ENCODE assay signal across 9 cellular contexts in genomic region chr3:81581966-81582599, GRCh38.
DNase-seq lines count a peak whose midpoint lies in the region; ATAC-seq, FAIRE-seq and TF ChIP-seq lines count a peak whose summit lies in the region.
"Had no signal": no experiment of that assay in that cellular context is flagged by ENCODE, and none has a peak within 500 bp of the region (broad histone marks: within the 10 kb centered on the region; RNA-seq: fewer than 3 reads in every experiment).

No MANE protein-coding gene starts in this region.

- no peak overlapping the region for H3K4me2 ChIP-seq in H9 (ENCODE audit: insufficient read depth, insufficient read length, low read length)

- H3K9me3 ChIP-seq in H9 (ENCODE audit: control insufficient read depth, low read depth, low read length) (no peaks in the 10 kb centered on the region), upper lobe of right lung (no peaks in the 10 kb centered on the region)

- intact Hi-C loops in left colon (cut with DNase I, micrococcal nuclease) (no loop called here), upper lobe of right lung (cut with DNase I) (no loop called here)

- H3K4me1 ChIP-seq in H9 (ENCODE audit: insufficient read depth, low read length) = no peaks in the 10 kb centered on the region
- no peaks in the 10 kb centered on the region for H3K4me1 ChIP-seq in upper lobe of right lung

- peaks cover 11% of the 10 kb centered on the region for H3K36me3 ChIP-seq in upper lobe of right lung

- H3K18ac ChIP-seq in H9 (ENCODE audit: insufficient read length, low read depth, low read length) = no peak overlapping the region

- H2AK5ac ChIP-seq in H9 (ENCODE audit: insufficient read length, low read length) = no peak overlapping the region

- H4K91ac ChIP-seq in H9 (ENCODE audit: insufficient read length, low read depth, low read length) = no peak overlapping the region

- no peak overlapping the region for H2BK5ac ChIP-seq in H9 (ENCODE audit: insufficient read length, low read length)

- H3K36me3 Mint-ChIP-seq in H9 (ENCODE audit: insufficient read depth in 1 of 3, low read depth in 3 of 3) = no peaks in the 10 kb centered on the region

- no CpG with 5 or more reads among the region's 5 CpGs for WGBS in H9 (ENCODE audit: extremely low coverage, insufficient read length, low lambda C conversion rate)

- H3K27me3 Mint-ChIP-seq in H9 (ENCODE audit: low read depth) = no peaks in the 10 kb centered on the region
- H3K27me3 Mint-ChIP-seq: naive thymus-derived CD4-positive, alpha-beta T cell had no signal

- no peak overlapping the region for H3T11ph ChIP-seq in H9 (ENCODE audit: low read length)

- H3K79me1 ChIP-seq in H9 (ENCODE audit: insufficient read depth, low read depth, low read length, poor library complexity, severe bottlenecking) = no peaks in the 10 kb centered on the region

- H2AFZ ChIP-seq in H9 (ENCODE audit: low read length) = no peak overlapping the region

- H3K27me3 ChIP-seq in H9 (ENCODE audit: insufficient read depth, low read length) = no peaks in the 10 kb centered on the region
- H3K27me3 ChIP-seq in upper lobe of right lung = no peaks in the 10 kb centered on the region

- peak; percentile 77 for TF ChIP-seq CTCF in H9 (conservative IDR thresholded peaks at IDR 0.05)
- TF ChIP-seq CTCF in upper lobe of right lung (IDR thresholded peaks at IDR 0.05) = peak; percentile 60

- no peak overlapping the region for H3K4ac ChIP-seq in H9 (ENCODE audit: low read depth, low read length)

- H2BK15ac ChIP-seq in H9 (ENCODE audit: low read depth, low read length) = no peak overlapping the region

- no peak overlapping the region for H3K27ac Mint-ChIP-seq in H9
- H3K27ac Mint-ChIP-seq: naive thymus-derived CD4-positive, alpha-beta T cell had no signal

- H3K23ac ChIP-seq in H9 (ENCODE audit: insufficient read length, low read depth, low read length) = no peak overlapping the region

- H3K4me3 Mint-ChIP-seq in H9 = no peak overlapping the region
- H3K4me3 Mint-ChIP-seq: naive thymus-derived CD4-positive, alpha-beta T cell had no signal

- H4K20me1 ChIP-seq in H9 (ENCODE audit: control insufficient read depth, insufficient read depth, insufficient read length) = no peaks in the 10 kb centered on the region

- H4K5ac ChIP-seq in H9 (ENCODE audit: insufficient read length, low read depth, low read length) = no peak overlapping the region

- H3K4me1 Mint-ChIP-seq in H9 = peaks cover 9 to 13% of the 10 kb centered on the region in 2 experiments
- H3K4me1 Mint-ChIP-seq: naive thymus-derived CD4-positive, alpha-beta T cell had no signal

- H3K4me3 ChIP-seq in upper lobe of right lung = no peak overlapping the region

- peak; percentile 77 for ATAC-seq in left colon
- peak; percentile 67 for ATAC-seq in upper lobe of right lung
- ATAC-seq: naive thymus-derived CD4-positive, alpha-beta T cell had no signal

- peak; percentile 79 for FAIRE-seq in G401.6 (lab: Jason Lieb, UNC)

- H3K56ac ChIP-seq in H9 (ENCODE audit: insufficient read length, low read depth, low read length) = no peak overlapping the region

- H3K9ac ChIP-seq in H9 (ENCODE audit: extremely low read depth, insufficient read length, low read length) = no peak overlapping the region

- H2BK12ac ChIP-seq in H9 (ENCODE audit: insufficient read length, low read depth, low read length) = no peak overlapping the region

- H4K8ac ChIP-seq in H9 (replicated peaks; ENCODE audit: insufficient read length, low read depth, low read length) = no peak overlapping the region

- H3K27ac ChIP-seq in H9 (ENCODE audit: insufficient read length, low read depth, low read length) = no peak overlapping the region
- H3K27ac ChIP-seq in upper lobe of right lung = no peak overlapping the region

- no peak overlapping the region for H2BK120ac ChIP-seq in H9 (ENCODE audit: low read depth, low read length, poor library complexity, severe bottlenecking)

- H3K9me3 Mint-ChIP-seq in H9 = no peaks in the 10 kb centered on the region
- H3K9me3 Mint-ChIP-seq: naive thymus-derived CD4-positive, alpha-beta T cell had no signal

- no peaks in the 10 kb centered on the region for H3K79me2 ChIP-seq in H9 (ENCODE audit: insufficient read depth, low read length)

- peak; percentile 26 for DNase-seq in AG20443 (ENCODE audit: low spot score)
- DNase-seq in H9 = no peak
- peak; percentile 1 for DNase-seq in NCI-H1092 (lab: John Stamatoyannopoulos, UW)
- DNase-seq in astrocyte of the hippocampus (ENCODE audit: low read depth, low spot score) = peak; percentile 49
- DNase-seq in left colon = peak in 1 of 2 donors; percentile 46
- DNase-seq in upper lobe of right lung = no peak
- DNase-seq in activated CD8-positive, alpha-beta memory T cell treated with anti-CD3 and anti-CD28 coated beads, Interleukin-2, amount 50 U/mL, for 4 hours = no peak

- no peaks in the 10 kb centered on the region for H3K23me2 ChIP-seq in H9 (ENCODE audit: insufficient read length, low read depth, low read length, poor library complexity, severe bottlenecking)

- no peak overlapping the region for H3K14ac ChIP-seq in H9 (ENCODE audit: insufficient read depth, low read length)

- no peak overlapping the region for H2BK20ac ChIP-seq in H9 (ENCODE audit: low read depth, low read length, poor library complexity, severe bottlenecking)

Comparison
In these comparisons a context has a peak if more than half of its experiments do, and no peak if none do; other contexts are left out.
1. DNase-seq: peak in AG20443 (single experiment), NCI-H1092 (single experiment) and astrocyte of the hippocampus (single experiment); none in H9 (single experiment), upper lobe of right lung (single experiment) and activated CD8-positive, alpha-beta memory T cell treated with anti-CD3 and anti-CD28 coated beads, Interleukin-2, amount 50 U/mL, for 4 hours (single experiment).